27 cellular contexts compared by ENCODE assay signal in the genomic region with DNA sequence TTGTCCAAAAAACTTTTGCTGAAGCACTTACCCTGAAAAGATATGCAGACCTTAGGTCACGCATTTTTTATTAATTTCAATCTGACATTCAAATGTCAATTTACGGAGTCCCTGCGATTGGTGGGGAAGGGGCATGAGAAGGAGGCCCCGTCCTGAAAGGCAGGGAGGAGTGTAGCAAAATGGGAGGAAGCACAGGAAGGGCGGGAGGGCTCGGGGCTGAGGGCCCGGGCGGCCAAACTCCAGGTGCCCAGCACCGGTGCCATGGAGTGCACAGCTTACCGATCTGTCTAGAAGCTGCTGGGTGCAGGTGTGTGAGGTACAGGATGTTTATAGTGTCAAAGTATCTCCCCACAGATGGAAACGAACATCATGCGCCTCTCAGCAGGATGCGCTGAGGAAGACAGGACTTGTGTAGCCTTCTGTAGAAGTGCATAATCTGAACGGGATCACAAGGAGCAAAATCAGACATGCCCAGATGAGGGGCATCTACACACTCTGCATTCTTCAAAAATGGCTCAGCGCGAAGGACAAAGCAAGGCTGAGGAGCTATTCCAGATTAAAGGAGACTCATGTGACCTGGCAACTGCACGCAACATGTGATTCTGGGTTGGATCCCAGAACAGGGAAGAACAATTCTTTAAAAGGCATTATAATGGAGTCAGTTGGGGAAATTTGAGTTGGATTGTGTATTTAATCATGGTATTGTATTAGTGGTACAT.
DNase-seq lines count a peak whose midpoint lies in the region; ATAC-seq and TF ChIP-seq lines count a peak whose summit lies in the region.
"Had no signal": no experiment of that assay in that cellular context is flagged by ENCODE, and none has a peak within 500 bp of the region (broad histone marks: within the 10 kb centered on the region; RNA-seq: fewer than 3 reads in every experiment).

No MANE protein-coding gene starts in this region.

- H3K4me1 Mint-ChIP-seq in neural progenitor cell (peaks cover 7% of the 10 kb centered on the region), mesothelial cell of epicardium (peaks cover 9% of the 10 kb centered on the region)

- H3K27ac ChIP-seq in BLaER1 treated with 17β-estradiol and CSF1 and Interleukin-3, amounts not matched to agents 10 nM and 100 nM = peak overlapping the region in 9 of 11 experiments; percentile 94 to 100 (median 99); a peak in 18 of 22 replicates
- no peak overlapping the region for H3K27ac ChIP-seq in neural progenitor cell

- H3K4me2 ChIP-seq in BLaER1 treated with 17β-estradiol and CSF1 and Interleukin-3, amounts not matched to agents 10 nM and 100 nM = peak overlapping the region; percentile 20 to 94 (median 80); a peak in 20 of 22 replicates
- H3K4me2 ChIP-seq in neural progenitor cell = no peak overlapping the region

- H3K27me3 Mint-ChIP-seq in neural progenitor cell (ENCODE audit: insufficient read depth, low read depth) (peaks cover 4% of the 10 kb centered on the region), mesothelial cell of epicardium (ENCODE audit: low read depth) (peaks cover 4% of the 10 kb centered on the region)
- H3K27me3 Mint-ChIP-seq: activated CD8-positive, alpha-beta T cell treated with anti-CD3 and anti-CD28 coated beads for 36 hours had no signal

- no peaks in the 10 kb centered on the region for H4K20me1 ChIP-seq in BLaER1 treated with 17β-estradiol and CSF1 and Interleukin-3, amounts not matched to agents 10 nM and 100 nM
- no peaks in the 10 kb centered on the region for H4K20me1 ChIP-seq in neural progenitor cell (ENCODE audit: low read depth)

- H3K36me3 Mint-ChIP-seq in neural progenitor cell (no peaks in the 10 kb centered on the region), mesothelial cell of epicardium (no peaks in the 10 kb centered on the region)
- H3K36me3 Mint-ChIP-seq: WTC11 had no signal

- no peaks in the 10 kb centered on the region for H3K9me3 ChIP-seq in BLaER1 treated with 17β-estradiol and CSF1 and Interleukin-3, amounts not matched to agents 10 nM and 100 nM (replicated peaks in 1 of 11)
- H3K9me3 ChIP-seq in neural progenitor cell (ENCODE audit: low read depth) = no peaks in the 10 kb centered on the region
- H3K9me3 ChIP-seq: spleen had no signal

- ATAC-seq in esophagus mucosa = peak; percentile 27
- no peak for ATAC-seq in SK-N-SH treated with all-trans-retinoic acid at 6 μM for 48 hours
- ATAC-seq: activated CD8-positive, alpha-beta T cell treated with anti-CD3 and anti-CD28 coated beads for 36 hours; K562; left colon; WTC11 had no signal

- peak overlapping the region; percentile 13 for H2AFZ ChIP-seq in neural progenitor cell (replicated peaks)

- H3K4me3 ChIP-seq in BLaER1 treated with 17β-estradiol and CSF1 and Interleukin-3, amounts not matched to agents 10 nM and 100 nM = no peak overlapping the region
- H3K4me3 ChIP-seq in neural progenitor cell = no peak overlapping the region
- H3K4me3 ChIP-seq: K562, spleen had no signal

- H3K27ac Mint-ChIP-seq in neural progenitor cell (no peak overlapping the region), mesothelial cell of epicardium (no peak overlapping the region)
- H3K27ac Mint-ChIP-seq: activated CD8-positive, alpha-beta T cell treated with anti-CD3 and anti-CD28 coated beads for 36 hours; WTC11 had no signal

- no peaks in the 10 kb centered on the region for H3K9me3 Mint-ChIP-seq in neural progenitor cell
- no peaks in the 10 kb centered on the region for H3K9me3 Mint-ChIP-seq in mesothelial cell of epicardium
- H3K9me3 Mint-ChIP-seq: activated CD8-positive, alpha-beta T cell treated with anti-CD3 and anti-CD28 coated beads for 36 hours; CD4-positive, CD25-positive, alpha-beta regulatory T cell; WTC11 had no signal

- H3K79me2 ChIP-seq in neural progenitor cell (ENCODE audit: low read depth) = no peaks in the 10 kb centered on the region

- DNase-seq in NAMALWA (ENCODE audit: low spot score) (peak; percentile 24), neural progenitor cell (ENCODE audit: low spot score) (no peak), mesothelial cell of epicardium (ENCODE audit: low spot score in 2 of 2, unreplicated experiment in 2 of 2) (no peak), DMS79 (lab: John Stamatoyannopoulos, UW) (no peak), NCI-H1930 (lab: John Stamatoyannopoulos, UW) (no peak)
- DNase-seq: activated CD8-positive, alpha-beta T cell treated with anti-CD3 and anti-CD28 coated beads for 36 hours; activated naive CD4-positive, alpha-beta T cell; activated T-cell treated with anti-CD3 and anti-CD28 coated beads, Interleukin-2, amount 50 U/mL, for 1 hour; CD4-positive, CD25-positive, alpha-beta regulatory T cell; central memory CD4-positive, alpha-beta T cell; effector CD4-positive, alpha-beta T cell; GF-D8; GOT3; head of caudate nucleus; MV-4-11; NCI-H2029 treated with DMSO at 0.1 percent for 48 hours; NCI-H446; occipital lobe; retina; spleen; T-helper 9 cell had no signal

- no peaks in the 10 kb centered on the region for H3F3A ChIP-seq in neural progenitor cell (ENCODE audit: low read depth)

- H3K27me3 ChIP-seq in BLaER1 treated with 17β-estradiol and CSF1 and Interleukin-3, amounts not matched to agents 10 nM and 100 nM = no peaks in the 10 kb centered on the region
- no peaks in the 10 kb centered on the region for H3K27me3 ChIP-seq in neural progenitor cell
- H3K27me3 ChIP-seq: spleen had no signal

- no peak for TF ChIP-seq CTCF in neural progenitor cell (IDR thresholded peaks at IDR 0.05)
- TF ChIP-seq CTCF in mesothelial cell of epicardium (IDR thresholded peaks at IDR 0.05; ENCODE audit: unreplicated experiment) = no peak

- H3K4me3 Mint-ChIP-seq in neural progenitor cell (no peak overlapping the region), mesothelial cell of epicardium (no peak overlapping the region)
- H3K4me3 Mint-ChIP-seq: activated CD8-positive, alpha-beta T cell treated with anti-CD3 and anti-CD28 coated beads for 36 hours; CD4-positive, CD25-positive, alpha-beta regulatory T cell; WTC11 had no signal

- peak overlapping the region in 7 of 11 experiments; percentile 1 to 81 (median 38); a peak in 7 of 22 replicates for H3K9ac ChIP-seq in BLaER1 treated with 17β-estradiol and CSF1 and Interleukin-3, amounts not matched to agents 10 nM and 100 nM
- H3K9ac ChIP-seq in neural progenitor cell = no peak overlapping the region

- peaks cover 91 to 100% (median 98%) of the 10 kb centered on the region in 10 experiments for H3K4me1 ChIP-seq in BLaER1 treated with 17β-estradiol and CSF1 and Interleukin-3, amounts not matched to agents 10 nM and 100 nM
- H3K4me1 ChIP-seq in neural progenitor cell = no peaks in the 10 kb centered on the region

- H3K36me3 ChIP-seq in BLaER1 treated with 17β-estradiol and CSF1 and Interleukin-3, amounts not matched to agents 10 nM and 100 nM = no peaks in the 10 kb centered on the region
- no peaks in the 10 kb centered on the region for H3K36me3 ChIP-seq in neural progenitor cell
- H3K36me3 ChIP-seq: spleen had no signal

TF ChIP-seq in SK-N-SH treated with all-trans-retinoic acid at 6 μM for 48 hours, 23 proteins besides CTCF, POLR2A, EP300 and RAD21:
- TF ChIP-seq SNAI2 (CRISPR knock-in tag; IDR thresholded peaks at IDR 0.05) (no peak), BACH2 (CRISPR knock-in tag; IDR thresholded peaks at IDR 0.05; ENCODE audit: borderline replicate concordance) (no peak), ISL1 (CRISPR knock-in tag; IDR thresholded peaks at IDR 0.05) (no peak), ESRRG (CRISPR knock-in tag; IDR thresholded peaks at IDR 0.05) (no peak), CSDC2 (CRISPR knock-in tag; IDR thresholded peaks at IDR 0.05) (no peak), ZNF8 (CRISPR knock-in tag; IDR thresholded peaks at IDR 0.05) (no peak)
- TF ChIP-seq, protein P1, sequence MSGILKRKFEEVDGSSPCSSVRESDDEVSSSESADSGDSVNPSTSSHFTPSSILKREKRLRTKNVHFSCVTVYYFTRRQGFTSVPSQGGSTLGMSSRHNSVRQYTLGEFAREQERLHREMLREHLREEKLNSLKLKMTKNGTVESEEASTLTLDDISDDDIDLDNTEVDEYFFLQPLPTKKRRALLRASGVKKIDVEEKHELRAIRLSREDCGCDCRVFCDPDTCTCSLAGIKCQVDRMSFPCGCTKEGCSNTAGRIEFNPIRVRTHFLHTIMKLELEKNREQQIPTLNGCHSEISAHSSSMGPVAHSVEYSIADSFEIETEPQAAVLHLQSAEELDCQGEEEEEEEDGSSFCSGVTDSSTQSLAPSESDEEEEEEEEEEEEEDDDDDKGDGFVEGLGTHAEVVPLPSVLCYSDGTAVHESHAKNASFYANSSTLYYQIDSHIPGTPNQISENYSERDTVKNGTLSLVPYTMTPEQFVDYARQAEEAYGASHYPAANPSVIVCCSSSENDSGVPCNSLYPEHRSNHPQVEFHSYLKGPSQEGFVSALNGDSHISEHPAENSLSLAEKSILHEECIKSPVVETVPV (CRISPR knock-in tag; IDR thresholded peaks at IDR 0.05) = no peak
